In the genomic region with DNA sequence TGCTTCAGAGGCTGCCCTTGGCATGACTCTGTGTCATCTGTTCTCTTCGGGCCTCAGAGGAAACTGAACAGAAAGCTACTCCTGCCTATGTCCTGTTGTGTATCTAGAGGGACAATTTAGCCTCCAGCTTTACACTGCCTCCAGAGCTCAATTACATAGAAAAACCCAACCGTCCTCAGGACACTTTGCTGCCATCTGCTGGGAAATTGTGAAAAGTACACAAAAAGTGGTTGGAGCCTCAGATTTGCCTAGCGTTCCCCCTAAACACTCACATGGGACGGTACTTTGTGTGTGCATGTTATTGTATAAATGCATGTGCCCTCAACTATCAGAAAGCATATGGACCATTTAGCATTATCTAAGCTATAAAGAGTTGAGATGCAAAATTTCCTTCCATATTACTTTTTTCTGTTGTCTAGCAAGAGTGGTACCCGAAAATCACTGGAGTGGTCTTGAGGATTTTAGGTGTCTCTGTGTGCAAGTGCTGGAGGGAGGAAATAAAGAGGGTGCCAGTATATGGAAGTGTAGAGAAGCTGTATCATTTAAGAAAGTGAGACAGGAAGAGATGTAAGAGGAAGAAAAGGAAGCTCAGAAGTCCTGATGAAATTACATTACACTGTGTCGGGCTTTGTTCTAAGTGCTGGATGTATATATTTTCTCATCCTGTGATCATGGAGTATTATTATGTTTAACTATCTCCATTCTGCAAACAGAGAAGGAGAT, we compare ENCODE assay signal across 8 cellular contexts. TPM values are rescaled to one million over a fixed set of nuclear protein-coding genes. Genes with fewer than 3 reads are reported as not detected.
DNase-seq lines count a peak whose midpoint lies in the region; ATAC-seq, FAIRE-seq and TF ChIP-seq lines count a peak whose summit lies in the region.

No MANE protein-coding gene starts in this region.

- peak; percentile 92 for FAIRE-seq in K562 (lab: Jason Lieb, UNC)

- H3K36me3 ChIP-seq in MG63: no peaks in the 10 kb centered on the region
- no peaks in the 10 kb centered on the region for H3K36me3 ChIP-seq in K562 (ENCODE audit: control insufficient read depth, insufficient read depth, low read length)
- no peaks in the 10 kb centered on the region for H3K36me3 ChIP-seq in liver (ENCODE audit: control insufficient read depth in 4 of 4, insufficient read depth in 3 of 4, low read depth in 1 of 4, low read length in 3 of 4)

- DNase-seq in GM10266 (ENCODE audit: extremely low spot score): peak; percentile 13
- peak; percentile 2 for DNase-seq in MG63
- peak; percentile 27 to 76 (median 36) for DNase-seq in K562 (ENCODE audit: extremely low read depth in 1 of 4, low spot score in 3 of 4)
- no peak for DNase-seq in central memory CD4-positive, alpha-beta T cell
- DNase-seq in NCI-H2107 treated with DMSO at 0.1 percent for 48 hours (lab: John Stamatoyannopoulos, UW; ENCODE audit: unreplicated experiment): no peak
- no peak for DNase-seq in effector CD8-positive, alpha-beta T cell (lab: John Stamatoyannopoulos, UW)
- DNase-seq in EL: no peak

- H3K27me3 ChIP-seq in MG63: peaks cover 2% of the 10 kb centered on the region; the same call in 1 of the 2 replicates
- no peaks in the 10 kb centered on the region; a peak in 1 of 5 replicates for H3K27me3 ChIP-seq in K562 (ENCODE audit: control insufficient read depth in 2 of 2, insufficient read depth in 2 of 2, low read length in 2 of 2)
- peaks cover 0 to 2% (median 0%) of the 10 kb centered on the region in 4 donors for H3K27me3 ChIP-seq in liver (ENCODE audit: control insufficient read depth in 4 of 4, insufficient read depth in 4 of 4, low read length in 3 of 4)

- TF ChIP-seq RAD21 in K562 (CRISPR knock-in tag; conservative IDR thresholded peaks at IDR 0.05 in 1 of 2, IDR thresholded peaks at IDR 0.05 in 1 of 2) (peak; percentile 89 to 95), liver (IDR thresholded peaks at IDR 0.05) (peak; percentile 42 to 82)

- intact Hi-C loops in K562 (cut with micrococcal nuclease): loop anchor here (1.0 to 5.0 kb wide), 4 partner anchors 81 to 428 kb away; no protein-coding TSS in a partner anchor

- in situ Hi-C loops in K562 (cut with MboI): loop anchor here (10.0 kb wide), 1 partner anchor 427 kb away; no protein-coding TSS in a partner anchor

- TF ChIP-seq CTCF in GM10266 (IDR thresholded peaks at IDR 0.05; ENCODE audit: control insufficient read depth, insufficient read depth, low read depth, missing control alignments) (peak; percentile 57), K562 (IDR thresholded peaks at IDR 0.05 in 2 of 3, conservative IDR thresholded peaks at IDR 0.05 in 1 of 3; ENCODE audit: insufficient read depth in 2 of 3, low read depth in 1 of 3, low read length in 3 of 3) (peak; percentile 75 to 86 (median 85)), liver (IDR thresholded peaks at IDR 0.05; ENCODE audit: low read depth, low read length, missing input control) (no peak)

- H3K4me2 ChIP-seq in K562 (ENCODE audit: insufficient read depth, low read length): no peak overlapping the region

- H2AFZ ChIP-seq in K562 (ENCODE audit: low read depth, low read length): no peak overlapping the region

- TF ChIP-seq POLR2A in K562 (conservative IDR thresholded peaks at IDR 0.05): no peak

- H3K9me1 ChIP-seq in K562 (ENCODE audit: control insufficient read depth, insufficient read depth, low read length): no peaks in the 10 kb centered on the region

- no peaks in the 10 kb centered on the region for H4K20me1 ChIP-seq in K562 (replicated peaks; ENCODE audit: control insufficient read depth, insufficient read depth, low read length)

- H3K27ac ChIP-seq in K562 (ENCODE audit: extremely low read depth, low read depth, low read length): no peak overlapping the region
- H3K27ac ChIP-seq in liver (ENCODE audit: low read depth in 1 of 2, low read length in 2 of 2): no peak overlapping the region

- no peaks in the 10 kb centered on the region for H3K9me3 ChIP-seq in MG63
- no peaks in the 10 kb centered on the region for H3K9me3 ChIP-seq in K562 (replicated peaks; ENCODE audit: control insufficient read depth, insufficient read depth, low read depth, low read length)
- peaks cover 4 to 10% (median 8%) of the 10 kb centered on the region in 4 donors for H3K9me3 ChIP-seq in liver (ENCODE audit: control insufficient read depth in 4 of 4, low read length in 3 of 4)

- H3K4me1 ChIP-seq in K562 (replicated peaks in 1 of 2; ENCODE audit: control insufficient read depth in 2 of 2, insufficient read depth in 2 of 2, low read length in 2 of 2): no peaks in the 10 kb centered on the region
- no peaks in the 10 kb centered on the region for H3K4me1 ChIP-seq in liver (ENCODE audit: control insufficient read depth in 4 of 4, insufficient read depth in 4 of 4, low read length in 3 of 4)

- no peak overlapping the region for H3K4me3 ChIP-seq in MG63
- H3K4me3 ChIP-seq in K562: no peak overlapping the region
- no peak overlapping the region for H3K4me3 ChIP-seq in liver (ENCODE audit: low read depth in 1 of 3, low read length in 3 of 3)

- H3K9ac ChIP-seq in K562 (ENCODE audit: insufficient read depth in 1 of 2, low read depth in 2 of 2, low read length in 2 of 2) (no peak overlapping the region), liver (ENCODE audit: low read depth in 1 of 2, low read length in 2 of 2) (no peak overlapping the region)

- CTCF ChIA-PET in K562 (lab: Yijun Ruan, JAX; ENCODE audit: low intra/inter-chr PET ratio): interaction anchor here (1.2 to 1.7 kb wide), 3 partner anchors 82 to 430 kb away, joined by 5 to 14 read pairs (median 6); no protein-coding TSS in a partner anchor

- BruUV-seq in K562 (replicated peaks; lab: Mats Ljungman, UMichigan): no TSS peak

- POLR2A ChIA-PET in K562 (lab: Yijun Ruan, JAX): interaction anchor here (0.6 to 1.0 kb wide), 5 partner anchors 13 to 464 kb away, joined by 3 to 4 read pairs (median 3); no protein-coding TSS in a partner anchor

- TF ChIP-seq EP300 in K562 (IDR thresholded peaks at IDR 0.05; ENCODE audit: low read length): no peak

- peak; percentile 87 for ATAC-seq in K562

- H3K79me2 ChIP-seq in K562 (ENCODE audit: control insufficient read depth, insufficient read depth, low read length): no peaks in the 10 kb centered on the region

- WGBS in K562 (ENCODE audit: insufficient coverage, low coverage, missing lambda C conversion rate): 24% methylated on average over 5 of the region's 6 CpGs
- WGBS in liver: 51% methylated on average over 6 of the region's 6 CpGs

TF ChIP-seq in liver, 16 proteins besides CTCF, POLR2A, EP300 and RAD21 (continues in another document):
- no peak for TF ChIP-seq JUND (IDR thresholded peaks at IDR 0.05)
- no peak for TF ChIP-seq EGR1 (IDR thresholded peaks at IDR 0.05; ENCODE audit: low read depth in 2 of 2)
- no peak for TF ChIP-seq HNF4G (IDR thresholded peaks at IDR 0.05)

RNA-seq across cellular contexts. Expression of gene MS4A4E, which starts 8.7 kb away (rescaled TPM):
- total RNA-seq in MG63 (2014; rRNA removed; shearing (Covaris generic); ENCODE audit: low replicate concordance): not detected in 2 replicates
- total RNA-seq in K562 (2011; cell fraction: chromatin; rRNA removed; ENCODE audit: low replicate concordance): not detected in 2 replicates
- total RNA-seq in K562 (2011; cell fraction: nucleolus; rRNA removed): not detected in 2 replicates
- total RNA-seq in K562 (2011; cell fraction: nucleoplasm; rRNA removed): not detected in 2 replicates
- total RNA-seq in K562 (2014; rRNA removed) (0.24 and 0.36 TPM in 2 replicates), K562 (2014; rRNA removed; fragmentation: Illumina TruSeq; extraction: Trizol) (0.32 TPM in 1 of 2 replicates, not detected in the other), K562 (2015; rRNA removed; fragmentation: Illumina TruSeq; extraction: Trizol) (0.65 and 0.87 TPM in 2 replicates), K562 (2021) (0.33 TPM in 1 of 2 replicates, not detected in the other), liver (1 to 10 TPM in 1 of 2 donors, under 1 TPM in 1; 0.23 to 2.1 TPM)
- polyA plus RNA-seq in K562 (2011; rRNA removed) (0.27 TPM in 1 of 2 replicates, not detected in the other), K562 (2014; fragmentation: Illumina TruSeq; extraction: Trizol) (0.14 and 0.36 TPM in 2 replicates), K562 (2014; fragmentation: Nextera tagmentation; extraction: Ambion mirVana) (under 1 TPM; 0.11 to 0.22 TPM), K562 (2014; rRNA removed) (0.27 and 0.81 TPM in 2 replicates), liver (1 to 10 TPM in 1 of 2 donors, under 1 TPM in 1; 0.35 to 1.2 TPM)
- not detected in 2 replicates for polyA plus RNA-seq in K562 (2011; cell fraction: cytosol; rRNA removed)
- polyA plus RNA-seq in K562 (2011; cell fraction: nucleus; rRNA removed): 0.16 and 1.2 TPM in 2 replicates
- polyA plus RNA-seq in K562 (2012): 0.61 and 1.3 TPM in 2 replicates
- polyA minus RNA-seq in K562 (2011; rRNA and poly(A)+ RNA removed): 0.84 TPM in 1 of 2 replicates, not detected in the other
- polyA minus RNA-seq in K562 (2011; cell fraction: cytosol; rRNA and poly(A)+ RNA removed): not detected in 2 replicates
- polyA minus RNA-seq in K562 (2011; cell fraction: nucleus; rRNA and poly(A)+ RNA removed): 2.4 TPM in 1 of 2 replicates, not detected in the other

RNA-seq across cellular contexts. Expression of gene MS4A4A, which starts 28.8 kb away (rescaled TPM):
- not detected in 2 replicates for total RNA-seq in MG63 (2014; rRNA removed; shearing (Covaris generic); ENCODE audit: low replicate concordance)
- not detected in 2 replicates for total RNA-seq in K562 (2011; cell fraction: chromatin; rRNA removed; ENCODE audit: low replicate concordance)
- total RNA-seq in K562 (2011; cell fraction: nucleolus; rRNA removed): 0.39 TPM in 1 of 2 replicates, not detected in the other
- 0.81 TPM in 1 of 2 replicates, not detected in the other for total RNA-seq in K562 (2011; cell fraction: nucleoplasm; rRNA removed)
- 7.4 and 8.2 TPM in 2 replicates for total RNA-seq in K562 (2014; rRNA removed)
- 10.0 and 10.1 TPM in 2 replicates for total RNA-seq in K562 (2014; rRNA removed; fragmentation: Illumina TruSeq; extraction: Trizol)
- 12.0 and 13.1 TPM in 2 replicates for total RNA-seq in K562 (2015; rRNA removed; fragmentation: Illumina TruSeq; extraction: Trizol)
- total RNA-seq in K562 (2021): 10.7 and 11.2 TPM in 2 replicates
- polyA plus RNA-seq in K562 (2011; rRNA removed): 0.77 and 101 TPM in 2 replicates
- polyA plus RNA-seq in K562 (2011; cell fraction: cytosol; rRNA removed): 0.45 and 83.5 TPM in 2 replicates
- 0.21 and 52.5 TPM in 2 replicates for polyA plus RNA-seq in K562 (2011; cell fraction: nucleus; rRNA removed)
- polyA plus RNA-seq in K562 (2012): 7.2 and 8.2 TPM in 2 replicates
- 8.6 and 9.3 TPM in 2 replicates for polyA plus RNA-seq in K562 (2014; fragmentation: Illumina TruSeq; extraction: Trizol)
- polyA plus RNA-seq in K562 (2014; fragmentation: Nextera tagmentation; extraction: Ambion mirVana): 10 to 100 TPM; 40.0 to 41.4 TPM
- polyA plus RNA-seq in K562 (2014; rRNA removed): 5.8 and 10.0 TPM in 2 replicates
- 0.32 and 63.7 TPM in 2 replicates for polyA minus RNA-seq in K562 (2011; rRNA and poly(A)+ RNA removed)
- polyA minus RNA-seq in K562 (2011; cell fraction: cytosol; rRNA and poly(A)+ RNA removed): 18.3 TPM in 1 of 2 replicates, not detected in the other
- 50.8 TPM in 1 of 2 replicates, not detected in the other for polyA minus RNA-seq in K562 (2011; cell fraction: nucleus; rRNA and poly(A)+ RNA removed)
- total RNA-seq in liver: 10 to 100 TPM in 1 of 2 donors, 1 to 10 TPM in 1; 8.6 to 12.0 TPM
- polyA plus RNA-seq in liver: 10 to 100 TPM in 1 of 2 donors, 1 to 10 TPM in 1; 9.5 to 16.1 TPM

Comparison
In these comparisons a context has a peak if more than half of its experiments do, and no peak if none do; other contexts are left out.
1. DNase-seq: peak in GM10266 (single experiment), MG63 (single experiment) and K562 (4 of 4); none in central memory CD4-positive, alpha-beta T cell (single experiment), NCI-H2107 treated with DMSO at 0.1 percent for 48 hours (single experiment), effector CD8-positive, alpha-beta T cell (single experiment) and EL (single experiment).